Comparison of ENCODE assay signal across 8 cellular contexts in genomic region chr10:101012525-101013364, GRCh38. TPM values are rescaled to one million over a fixed set of nuclear protein-coding genes. Genes with fewer than 3 reads are reported as not detected.
A peak's percentile ranks its signal among the peaks of the same experiment; 100 is the strongest.
DNase-seq lines count a peak whose midpoint lies in the region; ATAC-seq and TF ChIP-seq lines count a peak whose summit lies in the region.

No MANE protein-coding gene starts in this region.

- no peak overlapping the region for H2AFZ ChIP-seq in trophoblast cell (ENCODE audit: insufficient read depth, low read length, poor library complexity)

- no peak for TF ChIP-seq EP300 in gastroesophageal sphincter (IDR thresholded peaks at IDR 0.05)

- peaks cover 31% of the 10 kb centered on the region for H3K4me1 Mint-ChIP-seq in type B pancreatic cell (ENCODE audit: unreplicated experiment)

- H3K4me1 ChIP-seq in gastroesophageal sphincter (peaks cover 0 to 53% (median 25%) of the 10 kb centered on the region in 3 donors), trophoblast cell (ENCODE audit: control insufficient read depth in 1 of 2, insufficient read depth in 2 of 2, low read length in 2 of 2) (no peaks in the 10 kb centered on the region)

- H3K9me3 ChIP-seq in gastroesophageal sphincter (no peaks in the 10 kb centered on the region), trophoblast cell (ENCODE audit: insufficient read depth, low read depth, low read length) (no peaks in the 10 kb centered on the region)

- H3K4ac ChIP-seq in trophoblast cell (ENCODE audit: low read depth, low read length), result no peak overlapping the region

- peaks cover 28% of the 10 kb centered on the region for H3K27me3 Mint-ChIP-seq in type B pancreatic cell

- no peak overlapping the region for H3K4me3 Mint-ChIP-seq in type B pancreatic cell

- no peak for TF ChIP-seq POLR2A in gastroesophageal sphincter (IDR thresholded peaks at IDR 0.05)

- peak overlapping the region; percentile 62 for H3K27ac Mint-ChIP-seq in type B pancreatic cell

- H3K14ac ChIP-seq in trophoblast cell (ENCODE audit: low read length), result no peak overlapping the region

- H4K8ac ChIP-seq in trophoblast cell (ENCODE audit: low read depth, low read length), result no peak overlapping the region

- no peak overlapping the region for H3K23ac ChIP-seq in trophoblast cell (ENCODE audit: low read length)

- H3K18ac ChIP-seq in trophoblast cell (ENCODE audit: low read length), result no peak overlapping the region

- H4K12ac ChIP-seq in trophoblast cell (ENCODE audit: low read depth, low read length), result no peak overlapping the region

- H3K79me1 ChIP-seq in trophoblast cell (ENCODE audit: low read length), result no peaks in the 10 kb centered on the region

- DNase-seq in DMS53 treated with DMSO at 0.1 percent for 48 hours (lab: John Stamatoyannopoulos, UW; ENCODE audit: unreplicated experiment) (peak; percentile 81), SHP77 (lab: John Stamatoyannopoulos, UW) (peak; percentile 87 to 92), trophoblast cell (peak; percentile 77 to 89), type B pancreatic cell (ENCODE audit: extremely low spot score, unreplicated experiment) (peak; percentile 86)
- DNase-seq in activated gamma-delta T cell treated with anti-CD3 and anti-CD28 coated beads, Interleukin-2, amount 50 U/mL, for 16 hours (ENCODE audit: low read depth), result peak; percentile 64

- H3K9me3 Mint-ChIP-seq in type B pancreatic cell, result no peaks in the 10 kb centered on the region

- H3K4me2 ChIP-seq in trophoblast cell (ENCODE audit: low read length), result no peak overlapping the region

- H2BK5ac ChIP-seq in trophoblast cell (ENCODE audit: low read depth, low read length, poor library complexity), result no peak overlapping the region

- TF ChIP-seq CTCF in LNCAP (IDR thresholded peaks at IDR 0.05) (peak; percentile 65), gastroesophageal sphincter (IDR thresholded peaks at IDR 0.05) (peak in 3 of 4 experiments; percentile 82 to 98 (median 87)), type B pancreatic cell (conservative IDR thresholded peaks at IDR 0.05) (peak; percentile 96)

- H3K4me3 ChIP-seq in gastroesophageal sphincter (no peak overlapping the region), trophoblast cell (ENCODE audit: low read depth, low read length) (no peak overlapping the region)

- no peak overlapping the region for H2BK120ac ChIP-seq in trophoblast cell (ENCODE audit: insufficient read depth, low read length, poor library complexity)

- no peaks in the 10 kb centered on the region for H3K36me3 Mint-ChIP-seq in type B pancreatic cell

- H3K27me3 ChIP-seq in gastroesophageal sphincter (peaks cover 20% of the 10 kb centered on the region), trophoblast cell (ENCODE audit: insufficient read depth, low read length) (peaks cover 9% of the 10 kb centered on the region)

- no peak overlapping the region for H4K91ac ChIP-seq in trophoblast cell (ENCODE audit: low read depth, low read length)

- WGBS in gastroesophageal sphincter (ENCODE audit: low coverage in 1 of 2), 2 donors, result 4 to 9% methylated on average over 3 to 9 of the region's 14 CpGs
- no CpG with 5 or more reads among the region's 14 CpGs for WGBS in trophoblast cell (ENCODE audit: extremely low coverage, insufficient coverage, insufficient read length)

- ATAC-seq in GM21619 (IDR thresholded peaks at IDR 0.05; ENCODE audit: unreplicated experiment) (peak; percentile 78), gastroesophageal sphincter (peak; percentile 94)

- H2AK5ac ChIP-seq in trophoblast cell (ENCODE audit: low read length), result no peak overlapping the region

- H3K27ac ChIP-seq in gastroesophageal sphincter (peak overlapping the region in 3 of 4 donors; percentile 52 to 66 (median 55)), trophoblast cell (ENCODE audit: low read depth, low read length) (no peak overlapping the region)

- H3K36me3 ChIP-seq in gastroesophageal sphincter, result no peaks in the 10 kb centered on the region
- no peaks in the 10 kb centered on the region for H3K36me3 ChIP-seq in trophoblast cell (ENCODE audit: control insufficient read depth in 1 of 2, insufficient read depth in 2 of 2, low read length in 2 of 2)

- no peaks in the 10 kb centered on the region for H3K79me2 ChIP-seq in trophoblast cell (ENCODE audit: control insufficient read depth, insufficient read depth, low read length, poor library complexity)

- H2BK12ac ChIP-seq in trophoblast cell (ENCODE audit: low read length), result no peak overlapping the region

- H3K9ac ChIP-seq in trophoblast cell (ENCODE audit: low read length), result no peak overlapping the region

RNA-seq across cellular contexts. Expression of gene LZTS2, which starts 13.1 kb away (rescaled TPM):
- total RNA-seq in gastroesophageal sphincter, result 100 to 1,000 TPM; 134 to 181 (median 141) TPM
- 57.1 and 58.4 TPM in 2 replicates for polyA plus RNA-seq in trophoblast cell (2013)
- total RNA-seq in type B pancreatic cell (ENCODE audit: low replicate concordance), result 50.2 and 86.6 TPM in 2 replicates

RNA-seq across cellular contexts. Expression of gene PDZD7, which starts 18.2 kb away (rescaled TPM):
- total RNA-seq in gastroesophageal sphincter (under 1 TPM in 3 of 4 donors, not detected in 1; 0.31 to 0.54 (median 0.39) TPM), type B pancreatic cell (ENCODE audit: low replicate concordance) (1.4 and 2.0 TPM in 2 replicates)
- 0.68 and 0.79 TPM in 2 replicates for polyA plus RNA-seq in trophoblast cell (2013)

RNA-seq across cellular contexts. Expression of gene SFXN3, which starts 18.3 kb away (rescaled TPM):
- total RNA-seq in gastroesophageal sphincter (10 to 100 TPM; 47.5 to 84.2 (median 66.0) TPM), type B pancreatic cell (ENCODE audit: low replicate concordance) (15.3 and 25.7 TPM in 2 replicates)
- 20.6 and 20.8 TPM in 2 replicates for polyA plus RNA-seq in trophoblast cell (2013)

RNA-seq across cellular contexts. Expression of gene TWNK, which starts 25.4 kb away (rescaled TPM):
- total RNA-seq in gastroesophageal sphincter (10 to 100 TPM in 1 of 4 donors, 1 to 10 TPM in 3; 8.3 to 10.8 (median 8.9) TPM), type B pancreatic cell (ENCODE audit: low replicate concordance) (11.3 and 19.2 TPM in 2 replicates)
- 5.5 TPM in 2 replicates for polyA plus RNA-seq in trophoblast cell (2013)

RNA-seq across cellular contexts. Expression of gene MRPL43, which starts 25.4 kb away (rescaled TPM):
- total RNA-seq in gastroesophageal sphincter (10 to 100 TPM; 58.0 to 93.8 (median 80.7) TPM), type B pancreatic cell (ENCODE audit: low replicate concordance) (69.7 and 74.2 TPM in 2 replicates)
- 65.6 and 67.6 TPM in 2 replicates for polyA plus RNA-seq in trophoblast cell (2013)
